25 cellular contexts compared by ENCODE assay signal in the genomic region with DNA sequence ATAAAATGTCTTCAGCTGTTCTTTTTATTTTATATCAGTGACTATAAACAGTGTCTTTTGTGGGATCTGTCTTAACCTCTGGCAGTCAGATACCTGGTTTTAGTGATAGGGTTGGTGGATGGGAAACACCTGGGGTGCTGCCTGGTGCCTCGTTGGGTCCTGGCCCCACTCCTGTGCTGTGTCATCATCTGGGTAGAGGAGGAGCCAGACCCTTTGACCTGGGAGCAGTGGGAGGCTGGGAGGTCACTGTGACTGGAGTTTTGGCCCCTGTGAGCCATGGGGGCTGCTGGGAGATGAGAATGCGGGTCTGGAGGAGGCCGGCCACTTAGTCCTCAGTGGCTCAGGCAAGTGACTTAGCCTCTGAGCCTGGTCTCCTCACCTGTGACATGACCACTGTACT. TPM values are rescaled to one million over a fixed set of nuclear protein-coding genes. Genes with fewer than 3 reads are reported as not detected.
DNase-seq lines count a peak whose midpoint lies in the region; ATAC-seq, FAIRE-seq and TF ChIP-seq lines count a peak whose summit lies in the region.
"Had no signal": no experiment of that assay in that cellular context is flagged by ENCODE, and none has a peak within 500 bp of the region (broad histone marks: within the 10 kb centered on the region; RNA-seq: fewer than 3 reads in every experiment).

No MANE protein-coding gene starts in this region.

- DNase-seq in HCT116 (ENCODE audit: low read depth, low spot score) (no peak), glutamatergic neuron (no peak), neural progenitor cell (ENCODE audit: low spot score) (no peak), GF-D8 (lab: John Stamatoyannopoulos, UW) (no peak), pancreas (no peak)
- DNase-seq: 8988T, ACHN, BE2C, C1 segment of cervical spinal cord, DMS 273 treated with DMSO at 0.1 percent for 48 hours, DMS153, DMS53, DMS79, DND-41, EL, GDM1 had no signal

- H4K20me1 ChIP-seq in HCT116 (ENCODE audit: insufficient read depth) (no peaks in the 10 kb centered on the region), neural progenitor cell (ENCODE audit: low read depth) (no peaks in the 10 kb centered on the region)
- H4K20me1 ChIP-seq: BLaER1 had no signal

- H3F3A ChIP-seq in neural progenitor cell (ENCODE audit: low read depth), result no peaks in the 10 kb centered on the region

- H3K4me2 ChIP-seq in HCT116 (ENCODE audit: low read length) (no peak overlapping the region), neural progenitor cell (no peak overlapping the region)
- H3K4me2 ChIP-seq: BLaER1 had no signal

- no peak for TF ChIP-seq RAD21 in HCT116 (IDR thresholded peaks at IDR 0.05; ENCODE audit: low read depth)

- 69 to 79% methylated on average over 3 of the region's 3 CpGs for WGBS in pancreas, 2 donors

- H3K4me3 Mint-ChIP-seq in glutamatergic neuron (ENCODE audit: unreplicated experiment) (no peak overlapping the region), neural progenitor cell (peak overlapping the region; percentile 62)
- H3K4me3 Mint-ChIP-seq: CD14-positive monocyte; CD4-positive, alpha-beta memory T cell; CD4-positive, CD25-positive, alpha-beta regulatory T cell had no signal

- no peak overlapping the region for H3K9ac ChIP-seq in HCT116 (ENCODE audit: low read length)
- H3K9ac ChIP-seq in neural progenitor cell, result no peak overlapping the region
- H3K9ac ChIP-seq: BLaER1 had no signal

- intact Hi-C loops in HCT116 (cut with micrococcal nuclease), result no loop called here
- intact Hi-C loops in pancreas (cut with DNase I), result no loop called here

- H3K9me3 ChIP-seq in HCT116 (ENCODE audit: control insufficient read depth in 1 of 2, insufficient read depth in 1 of 2, low read depth in 1 of 2, low read length in 2 of 2) (no peaks in the 10 kb centered on the region), neural progenitor cell (ENCODE audit: low read depth) (no peaks in the 10 kb centered on the region), pancreas (no peaks in the 10 kb centered on the region)
- H3K9me3 ChIP-seq: BE2C, BLaER1 had no signal

- RAD21 ChIA-PET in HCT116 (lab: Charles Lee; ENCODE audit: low non-redundant PET in 1 of 2, low total read pairs in 2 of 2, uncharacterized antibody in 2 of 2, unreplicated experiment in 2 of 2), result no interaction called here

- no peak for TF ChIP-seq POLR2A in HCT116 (IDR thresholded peaks at IDR 0.05; ENCODE audit: borderline replicate concordance, extremely low read depth, insufficient read depth, insufficient read length)

- TF ChIP-seq CTCF in HCT116 (IDR thresholded peaks at IDR 0.05 in 2 of 3, conservative IDR thresholded peaks at IDR 0.05 in 1 of 3; ENCODE audit: borderline replicate concordance in 1 of 3, insufficient read depth in 1 of 3, low read depth in 2 of 3, low read length in 2 of 3) (no peak), glutamatergic neuron (IDR thresholded peaks at IDR 0.05; ENCODE audit: partially characterized antibody, unreplicated experiment) (no peak), neural progenitor cell (IDR thresholded peaks at IDR 0.05) (no peak), pancreas (IDR thresholded peaks at IDR 0.05) (no peak)

- peak; percentile 31; the same call in 1 of the 2 replicates for ATAC-seq in HCT116
- no peak for ATAC-seq in GM21381 (IDR thresholded peaks at IDR 0.05; ENCODE audit: unreplicated experiment)
- no peak for ATAC-seq in GM21390 (IDR thresholded peaks at IDR 0.05; ENCODE audit: unreplicated experiment)
- no peak for ATAC-seq in pancreas

- POLR2A ChIA-PET in HCT116 (lab: Charles Lee), result no interaction called here

- CTCF ChIA-PET in HCT116 (lab: Charles Lee), result no interaction called here

- H3K36me3 ChIP-seq in HCT116 (ENCODE audit: control insufficient read depth in 1 of 2, insufficient read depth in 2 of 2, low read length in 2 of 2) (no peaks in the 10 kb centered on the region), neural progenitor cell (no peaks in the 10 kb centered on the region), pancreas (no peaks in the 10 kb centered on the region)
- H3K36me3 ChIP-seq: BE2C, BLaER1 had no signal

- peaks cover 3% of the 10 kb centered on the region for H3K27me3 Mint-ChIP-seq in glutamatergic neuron (ENCODE audit: unreplicated experiment)
- peaks cover 2% of the 10 kb centered on the region for H3K27me3 Mint-ChIP-seq in neural progenitor cell (ENCODE audit: insufficient read depth, low read depth)

- no peaks in the 10 kb centered on the region for H3K9me2 ChIP-seq in HCT116 (ENCODE audit: insufficient read depth)

- H2AFZ ChIP-seq in HCT116 (ENCODE audit: low read depth, low read length, poor library complexity, severe bottlenecking) (no peak overlapping the region), neural progenitor cell (replicated peaks) (no peak overlapping the region)

- no peak for FAIRE-seq in pancreas (lab: Jason Lieb, UNC)
- FAIRE-seq: A204.1, GM19239 had no signal

- peaks cover 0 to 5% of the 10 kb centered on the region in 2 experiments; a peak in 2 of 4 replicates for H3K4me1 ChIP-seq in HCT116 (ENCODE audit: control insufficient read depth in 1 of 2, insufficient read depth in 2 of 2, low read length in 2 of 2)
- H3K4me1 ChIP-seq in neural progenitor cell, result peaks cover 9% of the 10 kb centered on the region
- H3K4me1 ChIP-seq in pancreas, result no peaks in the 10 kb centered on the region
- H3K4me1 ChIP-seq: BE2C had no signal

- H3K27me3 ChIP-seq in HCT116 (ENCODE audit: insufficient read depth, low read length), result no peaks in the 10 kb centered on the region
- H3K27me3 ChIP-seq in neural progenitor cell, result no peaks in the 10 kb centered on the region
- no peaks in the 10 kb centered on the region for H3K27me3 ChIP-seq in pancreas
- H3K27me3 ChIP-seq: BLaER1 had no signal

- H3K27ac ChIP-seq in HCT116 (ENCODE audit: low read depth, low read length) (no peak overlapping the region), neural progenitor cell (no peak overlapping the region), pancreas (no peak overlapping the region)
- H3K27ac ChIP-seq: BLaER1 had no signal

- H3K9me3 Mint-ChIP-seq in glutamatergic neuron (ENCODE audit: unreplicated experiment), result no peaks in the 10 kb centered on the region
- no peaks in the 10 kb centered on the region for H3K9me3 Mint-ChIP-seq in neural progenitor cell
- H3K9me3 Mint-ChIP-seq: CD4-positive, alpha-beta memory T cell; CD8-positive, alpha-beta memory T cell had no signal

- peak overlapping the region; percentile 25 for H3K27ac Mint-ChIP-seq in glutamatergic neuron (ENCODE audit: unreplicated experiment)
- peak overlapping the region; percentile 83 for H3K27ac Mint-ChIP-seq in neural progenitor cell

- H3K36me3 Mint-ChIP-seq in glutamatergic neuron (ENCODE audit: unreplicated experiment), result no peaks in the 10 kb centered on the region
- no peaks in the 10 kb centered on the region for H3K36me3 Mint-ChIP-seq in neural progenitor cell
- H3K36me3 Mint-ChIP-seq: CD14-positive monocyte; CD4-positive, alpha-beta memory T cell; CD4-positive, CD25-positive, alpha-beta regulatory T cell; CD8-positive, alpha-beta memory T cell had no signal

- H3K4me3 ChIP-seq in HCT116 (replicated peaks in 1 of 2; ENCODE audit: low read depth in 1 of 2, low read length in 2 of 2) (no peak overlapping the region), neural progenitor cell (no peak overlapping the region), pancreas (no peak overlapping the region)
- H3K4me3 ChIP-seq: BLaER1 had no signal

- no TSS peak for BruUV-seq in HCT116 (replicated peaks; lab: Mats Ljungman, UMichigan)

- no peaks in the 10 kb centered on the region for H3K4me1 Mint-ChIP-seq in glutamatergic neuron (ENCODE audit: low read depth, unreplicated experiment)
- peaks cover 18% of the 10 kb centered on the region for H3K4me1 Mint-ChIP-seq in neural progenitor cell

- no peaks in the 10 kb centered on the region for H3K79me2 ChIP-seq in HCT116 (ENCODE audit: insufficient read depth, low read length)
- H3K79me2 ChIP-seq in neural progenitor cell (ENCODE audit: low read depth), result no peaks in the 10 kb centered on the region

TF ChIP-seq in HCT116, 20 proteins besides CTCF, POLR2A, EP300 and RAD21 (continues in another document):
- TF ChIP-seq EGR1 (IDR thresholded peaks at IDR 0.05; ENCODE audit: low read depth) (no peak), POLR2AphosphoS5 (IDR thresholded peaks at IDR 0.05; ENCODE audit: low read depth, low read length) (no peak), ZFX (IDR thresholded peaks at IDR 0.05) (no peak), JUND (IDR thresholded peaks at IDR 0.05) (no peak), SIN3A (IDR thresholded peaks at IDR 0.05; ENCODE audit: low read depth) (no peak)
- TF ChIP-seq, protein P1, sequence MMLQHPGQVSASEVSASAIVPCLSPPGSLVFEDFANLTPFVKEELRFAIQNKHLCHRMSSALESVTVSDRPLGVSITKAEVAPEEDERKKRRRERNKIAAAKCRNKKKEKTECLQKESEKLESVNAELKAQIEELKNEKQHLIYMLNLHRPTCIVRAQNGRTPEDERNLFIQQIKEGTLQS (IDR thresholded peaks at IDR 0.05), result no peak

RNA-seq across cellular contexts. Expression of gene TDRD12, which starts 29.4 kb away (rescaled TPM):
- total RNA-seq in HCT116 (2021; ENCODE audit: unreplicated experiment) (0.30 TPM), glutamatergic neuron (ENCODE audit: unreplicated experiment) (not detected), neural progenitor cell (ENCODE audit: low replicate concordance) (0.07 and 0.56 TPM in 2 replicates), pancreas (under 1 TPM in 3 of 6 donors, not detected in 3; 0.06 to 0.84 (median 0.17) TPM)
- 0.05 and 0.06 TPM in 2 replicates for polyA plus RNA-seq in HCT116 (2012)
- under 1 TPM; 0.07 to 0.11 TPM for polyA plus RNA-seq in pancreas
- polyA plus RNA-seq: CD14-positive monocyte had no signal

RNA-seq across cellular contexts. Expression of gene NUDT19, which starts 57.3 kb away (rescaled TPM):
- 22.1 TPM for total RNA-seq in HCT116 (2021; ENCODE audit: unreplicated experiment)
- 4.3 and 7.1 TPM in 2 replicates for polyA plus RNA-seq in HCT116 (2012)
- total RNA-seq in glutamatergic neuron (ENCODE audit: unreplicated experiment), result 3.2 TPM
- total RNA-seq in neural progenitor cell (ENCODE audit: low replicate concordance), result 4.1 and 4.4 TPM in 2 replicates
- total RNA-seq in pancreas, result 1 to 10 TPM; 2.5 to 8.2 (median 5.5) TPM
- 1 to 10 TPM; 3.1 TPM for polyA plus RNA-seq in pancreas
